ENCODE assay signal across 28 cellular contexts in genomic region chr3:10928961-10929471, GRCh38.
"Had no signal": no experiment of that assay in that cellular context is flagged by ENCODE, and none has a peak within 500 bp of the region (broad histone marks: within the 10 kb centered on the region; RNA-seq: fewer than 3 reads in every experiment).

No MANE protein-coding gene starts in this region.

- H3K27ac ChIP-seq: cardiac muscle cell, foreskin keratinocyte, hepatocyte, left lung, neutrophil, ovary, psoas muscle, right atrium auricular region, tibial artery, uterus had no signal

- H3K4me3 ChIP-seq: cardiac muscle cell, hepatocyte, left lung, lung, ovary, psoas muscle, right atrium auricular region, tibial artery, uterus had no signal

- ATAC-seq: activated CD8-positive, alpha-beta T cell treated with anti-CD3 and anti-CD28 coated beads, Interleukin-2, amount 10 ng/mL, durations not matched to agents 7 days and 5 days; foreskin keratinocyte; left lung; naive thymus-derived CD8-positive, alpha-beta T cell; psoas muscle had no signal

- H3K27ac Mint-ChIP-seq: activated CD8-positive, alpha-beta T cell treated with anti-CD3 and anti-CD28 coated beads, Interleukin-2, amount 10 ng/mL, durations not matched to agents 7 days and 5 days; activated naive CD8-positive, alpha-beta T cell treated with anti-CD3 and anti-CD28 coated beads for 36 hours; dendritic cell treated with granulocyte-macrophage colony-stimulating factor and Interleukin-4, amounts not matched to agents 40 ng/mL and 50 ng/mL, for 4 days; immature natural killer cell; mesothelial cell of epicardium; naive thymus-derived CD8-positive, alpha-beta T cell; stimulated activated naive CD8-positive, alpha-beta T cell treated with anti-CD3 and anti-CD28 coated beads, Interleukin-15, Interleukin-2, amounts not matched to agents 100 ng/mL and 50 ng/mL, for 24 hours had no signal

- H3K27me3 ChIP-seq: cardiac muscle cell, foreskin keratinocyte, hepatocyte, left lung, ovary, right atrium auricular region, tibial artery, uterus had no signal

- H3K9me3 ChIP-seq: left lung, neutrophil, ovary, psoas muscle, uterus had no signal

- H3K4me1 ChIP-seq: left lung, psoas muscle, right atrium auricular region, uterus had no signal

- H3K36me3 Mint-ChIP-seq: activated naive CD8-positive, alpha-beta T cell treated with anti-CD3 and anti-CD28 coated beads for 36 hours; immature natural killer cell; mesothelial cell of epicardium; naive thymus-derived CD8-positive, alpha-beta T cell had no signal

- DNase-seq: activated CD4-positive, alpha-beta T cell treated with anti-CD3 and anti-CD28 coated beads for 1 hour; activated CD4-positive, alpha-beta T cell treated with anti-CD3 and anti-CD28 coated beads, Interleukin-2, amount 50 U/mL, for 1 hour; activated CD8-positive, alpha-beta memory T cell treated with anti-CD3 and anti-CD28 coated beads, Interleukin-2, amount 50 U/mL, for 4 hours; activated CD8-positive, alpha-beta T cell treated with anti-CD3 and anti-CD28 coated beads, Interleukin-2, amount 10 ng/mL, durations not matched to agents 7 days and 5 days; activated naive CD8-positive, alpha-beta T cell treated with anti-CD3 and anti-CD28 coated beads for 36 hours; activated T-cell treated with anti-CD3 and anti-CD28 coated beads, Interleukin-2, amount 50 U/mL, for 48 hours; effector CD4-positive, alpha-beta T cell; erythroblast; foreskin keratinocyte; immature natural killer cell; kidney glomerular epithelial cell; left lung; ovary; psoas muscle; stimulated activated CD4-positive, alpha-beta T cell treated with anti-CD3 and anti-CD28 coated beads, Interleukin-1b, Interleukin-23, amount 100 ng/mL, for 48 hours; substantia nigra; T-helper 9 cell; uterus had no signal

- H3K9me3 Mint-ChIP-seq: dendritic cell treated with granulocyte-macrophage colony-stimulating factor and Interleukin-4, amounts not matched to agents 40 ng/mL and 50 ng/mL, for 4 days; immature natural killer cell; stimulated activated naive CD8-positive, alpha-beta T cell treated with anti-CD3 and anti-CD28 coated beads, Interleukin-15, Interleukin-2, amounts not matched to agents 100 ng/mL and 50 ng/mL, for 24 hours had no signal

- H3K27me3 Mint-ChIP-seq: activated naive CD8-positive, alpha-beta T cell treated with anti-CD3 and anti-CD28 coated beads for 36 hours; stimulated activated naive CD8-positive, alpha-beta T cell treated with anti-CD3 and anti-CD28 coated beads, Interleukin-15, Interleukin-2, amounts not matched to agents 100 ng/mL and 50 ng/mL, for 24 hours had no signal

- H3K4me1 Mint-ChIP-seq: activated naive CD8-positive, alpha-beta T cell treated with anti-CD3 and anti-CD28 coated beads for 36 hours; immature natural killer cell; naive thymus-derived CD8-positive, alpha-beta T cell had no signal

- H3K36me3 ChIP-seq: cardiac muscle cell, left lung, neutrophil, ovary, right atrium auricular region, tibial artery, uterus had no signal

- H3K4me3 Mint-ChIP-seq: activated CD8-positive, alpha-beta T cell treated with anti-CD3 and anti-CD28 coated beads, Interleukin-2, amount 10 ng/mL, durations not matched to agents 7 days and 5 days; activated naive CD8-positive, alpha-beta T cell treated with anti-CD3 and anti-CD28 coated beads for 36 hours; dendritic cell treated with granulocyte-macrophage colony-stimulating factor and Interleukin-4, amounts not matched to agents 40 ng/mL and 50 ng/mL, for 4 days; immature natural killer cell; mesothelial cell of epicardium; naive thymus-derived CD8-positive, alpha-beta T cell; stimulated activated naive CD8-positive, alpha-beta T cell treated with anti-CD3 and anti-CD28 coated beads, Interleukin-15, Interleukin-2, amounts not matched to agents 100 ng/mL and 50 ng/mL, for 24 hours had no signal
